Comparison of ENCODE assay signal across 12 cellular contexts in genomic region chr1:91797164-91797563, GRCh38.
"Had no signal": no experiment of that assay in that cellular context is flagged by ENCODE, and none has a peak within 500 bp of the region (broad histone marks: within the 10 kb centered on the region; RNA-seq: fewer than 3 reads in every experiment).

No MANE protein-coding gene starts in this region.

- H3K27me3 ChIP-seq: body of pancreas, SJSA1, tibial nerve had no signal

- ATAC-seq: activated T-helper 17 cell treated with anti-CD3 and anti-CD28 coated beads, Interleukin-2, amount 50 U/mL, for 72 hours; body of pancreas; effector memory CD8-positive, alpha-beta T cell; left lobe of liver had no signal

- H3K4me3 ChIP-seq: body of pancreas, SJSA1, tibial nerve had no signal

- DNase-seq: activated CD4-positive, alpha-beta memory T cell treated with anti-CD3 and anti-CD28 coated beads, Interleukin-2, amount 10 ng/mL, durations not matched to agents 7 days and 5 days; activated naive CD4-positive, alpha-beta T cell treated with anti-CD3 and anti-CD28 coated beads, Interleukin-2, amount 10 ng/mL, durations not matched to agents 7 days and 5 days; body of pancreas; cerebellar nuclear complex; effector memory CD8-positive, alpha-beta T cell; mesendoderm; T-helper 9 cell had no signal

- H3K27ac ChIP-seq: body of pancreas, epithelial cell of prostate, SJSA1 had no signal

- H3K36me3 ChIP-seq: SJSA1 had no signal

- H3K9me3 ChIP-seq: body of pancreas, SJSA1, tibial nerve had no signal
